In the genomic region with DNA sequence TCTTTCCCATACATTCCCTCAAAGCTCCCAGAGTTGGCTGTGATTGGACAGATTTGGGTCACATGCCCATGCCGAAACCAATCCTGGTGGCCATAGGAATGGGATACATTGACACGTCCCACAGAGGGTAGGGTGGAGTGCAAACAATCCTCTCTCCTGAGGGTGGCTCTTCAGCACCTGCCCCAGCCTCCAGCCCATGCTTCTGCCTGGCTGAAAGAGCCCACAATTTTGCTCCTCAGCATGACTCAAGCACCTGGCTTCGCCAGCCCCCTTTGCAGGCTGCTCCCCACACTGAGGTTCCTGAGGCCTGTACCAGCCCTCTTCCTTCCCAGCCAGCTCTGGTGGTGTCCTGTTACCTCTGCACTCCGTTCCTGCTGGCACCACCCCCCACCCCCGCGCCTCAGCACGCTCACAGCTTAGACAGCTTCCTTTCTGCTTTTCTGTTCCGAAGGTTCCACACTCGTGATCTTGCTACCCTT, we compare ENCODE assay signal across 12 cellular contexts.
DNase-seq lines count a peak whose midpoint lies in the region; ATAC-seq, FAIRE-seq and TF ChIP-seq lines count a peak whose summit lies in the region.
"Had no signal": no experiment of that assay in that cellular context is flagged by ENCODE, and none has a peak within 500 bp of the region (broad histone marks: within the 10 kb centered on the region; RNA-seq: fewer than 3 reads in every experiment).

No MANE protein-coding gene starts in this region.

- no peak for FAIRE-seq in GM12878 (lab: Jason Lieb, UNC)
- FAIRE-seq: TTC549 had no signal

- H3K36me3 ChIP-seq in GM12878 (ENCODE audit: control insufficient read depth in 2 of 2, insufficient read depth in 2 of 2, low read length in 1 of 2) (no peaks in the 10 kb centered on the region), skeletal muscle satellite cell (ENCODE audit: insufficient read depth, low read length) (no peaks in the 10 kb centered on the region), suprapubic skin (no peaks in the 10 kb centered on the region)
- H3K36me3 ChIP-seq: tibial nerve had no signal

- SMC1A ChIA-PET in GM12878 (lab: Charles Lee; ENCODE audit: uncharacterized antibody, unreplicated experiment): interaction anchor here (0.7 kb wide), 1 partner anchor 83 kb away, joined by 3 read pairs; no protein-coding TSS in a partner anchor

- intact Hi-C loops in GM12878 (cut with micrococcal nuclease; ENCODE audit: unreplicated experiment): no loop called here

- H3K27me3 ChIP-seq in GM12878 (replicated peaks in 1 of 2; ENCODE audit: control insufficient read depth in 2 of 2, insufficient read depth in 2 of 2, low read length in 1 of 2) (no peaks in the 10 kb centered on the region; a peak in 2 of 4 replicates), skeletal muscle satellite cell (ENCODE audit: control insufficient read depth, insufficient read depth, low read length) (peaks cover 33% of the 10 kb centered on the region), suprapubic skin (peaks cover 17% of the 10 kb centered on the region)
- H3K27me3 ChIP-seq: body of pancreas had no signal

- RAD21 ChIA-PET in GM12878 (lab: Charles Lee; ENCODE audit: unreplicated experiment): interaction anchor here (0.8 kb wide), 1 partner anchor 59 kb away, joined by 3 read pairs; no protein-coding TSS in a partner anchor

- in situ Hi-C loops in GM12878 (cut with MboI): no loop called here

- H3K27ac ChIP-seq in GM12878 (ENCODE audit: control insufficient read depth, insufficient read depth) (no peak overlapping the region), suprapubic skin (no peak overlapping the region)
- H3K27ac ChIP-seq: body of pancreas, tibial nerve had no signal

- no TSS peak for BruUV-seq in GM12878 (replicated peaks; lab: Mats Ljungman, UMichigan)

- no peak for DNase-seq in activated CD8-positive, alpha-beta memory T cell treated with anti-CD3 and anti-CD28 coated beads, Interleukin-2, amount 10 ng/mL, durations not matched to agents 7 days and 5 days
- DNase-seq in activated CD8-positive, alpha-beta memory T cell treated with anti-CD3 and anti-CD28 coated beads, Interleukin-2, amount 50 U/mL, for 48 hours: no peak
- DNase-seq in NCI-H146 (lab: John Stamatoyannopoulos, UW) (peak; percentile 60), GM12878 (ENCODE audit: low read depth, low spot score) (no peak), suprapubic skin (ENCODE audit: low spot score in 2 of 2) (no peak), RPMI8226 (no peak)
- DNase-seq in T-helper 2 cell treated with Interferon-gamma antibody and Interleukin-4, amounts not matched to agents 5 μg/mL and 100 μg/mL, for 36 hours (ENCODE audit: low spot score): no peak
- DNase-seq: body of pancreas had no signal

- no peak overlapping the region for H3K27ac Mint-ChIP-seq in activated CD8-positive, alpha-beta memory T cell treated with anti-CD3 and anti-CD28 coated beads, Interleukin-2, amount 10 ng/mL, durations not matched to agents 7 days and 5 days
- no peak overlapping the region for H3K27ac Mint-ChIP-seq in T-helper 2 cell treated with Interferon-gamma antibody and Interleukin-4, amounts not matched to agents 5 μg/mL and 100 μg/mL, for 36 hours
- H3K27ac Mint-ChIP-seq: CD4-positive, CD25-positive, alpha-beta regulatory T cell had no signal

- H3K27me3 Mint-ChIP-seq in activated CD8-positive, alpha-beta memory T cell treated with anti-CD3 and anti-CD28 coated beads, Interleukin-2, amount 10 ng/mL, durations not matched to agents 7 days and 5 days: peaks cover 8% of the 10 kb centered on the region
- peaks cover 6% of the 10 kb centered on the region for H3K27me3 Mint-ChIP-seq in T-helper 2 cell treated with Interferon-gamma antibody and Interleukin-4, amounts not matched to agents 5 μg/mL and 100 μg/mL, for 36 hours (ENCODE audit: low read depth)
- H3K27me3 Mint-ChIP-seq: CD4-positive, CD25-positive, alpha-beta regulatory T cell had no signal

- TF ChIP-seq RAD21 in GM12878 (IDR thresholded peaks at IDR 0.05; ENCODE audit: insufficient read depth, low read depth, low read length): no peak

- H3K9me3 ChIP-seq in GM12878 (replicated peaks; ENCODE audit: control insufficient read depth, insufficient read depth, low read length) (no peaks in the 10 kb centered on the region), skeletal muscle satellite cell (replicated peaks; ENCODE audit: low read length) (no peaks in the 10 kb centered on the region), suprapubic skin (no peaks in the 10 kb centered on the region)
- H3K9me3 ChIP-seq: body of pancreas, tibial nerve had no signal

- peak; percentile 27 for ATAC-seq in activated CD8-positive, alpha-beta memory T cell treated with anti-CD3 and anti-CD28 coated beads, Interleukin-2, amount 10 ng/mL, durations not matched to agents 7 days and 5 days
- ATAC-seq in GM12878: no peak
- ATAC-seq: body of pancreas had no signal

- H3K9ac ChIP-seq in GM12878 (ENCODE audit: control insufficient read depth, insufficient read depth, low read length): no peak overlapping the region
- H3K9ac ChIP-seq in skeletal muscle satellite cell (ENCODE audit: low read depth, low read length): no peak overlapping the region

- H3K9me3 Mint-ChIP-seq in activated CD8-positive, alpha-beta memory T cell treated with anti-CD3 and anti-CD28 coated beads, Interleukin-2, amount 10 ng/mL, durations not matched to agents 7 days and 5 days (ENCODE audit: low read depth): no peaks in the 10 kb centered on the region
- no peaks in the 10 kb centered on the region for H3K9me3 Mint-ChIP-seq in T-helper 2 cell treated with Interferon-gamma antibody and Interleukin-4, amounts not matched to agents 5 μg/mL and 100 μg/mL, for 36 hours
- H3K9me3 Mint-ChIP-seq: CD4-positive, CD25-positive, alpha-beta regulatory T cell had no signal

- no peak overlapping the region for H2AFZ ChIP-seq in GM12878 (ENCODE audit: control insufficient read depth, low read depth, low read length)

- TF ChIP-seq EP300 in GM12878 (IDR thresholded peaks at IDR 0.05; ENCODE audit: borderline replicate concordance in 1 of 2, control insufficient read depth in 1 of 2, low read depth in 2 of 2, low read length in 2 of 2) (no peak), suprapubic skin (IDR thresholded peaks at IDR 0.05) (no peak)

- WGBS in GM12878 (ENCODE audit: insufficient coverage, insufficient replicate concordance, low lambda C conversion rate, missing lambda C conversion rate): 44% methylated on average over 9 of the region's 9 CpGs
- WGBS in suprapubic skin: 50% methylated on average over 9 of the region's 9 CpGs

- no peak overlapping the region for H3K4me3 Mint-ChIP-seq in activated CD8-positive, alpha-beta memory T cell treated with anti-CD3 and anti-CD28 coated beads, Interleukin-2, amount 10 ng/mL, durations not matched to agents 7 days and 5 days
- H3K4me3 Mint-ChIP-seq in T-helper 2 cell treated with Interferon-gamma antibody and Interleukin-4, amounts not matched to agents 5 μg/mL and 100 μg/mL, for 36 hours: no peak overlapping the region
- H3K4me3 Mint-ChIP-seq: CD4-positive, CD25-positive, alpha-beta regulatory T cell had no signal

- TF ChIP-seq POLR2A in GM12878 (IDR thresholded peaks at IDR 0.05; ENCODE audit: low read depth, low read length): no peak
- no peak for TF ChIP-seq POLR2A in suprapubic skin (IDR thresholded peaks at IDR 0.05)

- no peaks in the 10 kb centered on the region for H3K36me3 Mint-ChIP-seq in activated CD8-positive, alpha-beta memory T cell treated with anti-CD3 and anti-CD28 coated beads, Interleukin-2, amount 10 ng/mL, durations not matched to agents 7 days and 5 days
- no peaks in the 10 kb centered on the region for H3K36me3 Mint-ChIP-seq in T-helper 2 cell treated with Interferon-gamma antibody and Interleukin-4, amounts not matched to agents 5 μg/mL and 100 μg/mL, for 36 hours (ENCODE audit: low read depth)

- CTCF ChIA-PET in activated CD8-positive, alpha-beta memory T cell treated with anti-CD3 and anti-CD28 coated beads, Interleukin-2, amount 10 ng/mL, durations not matched to agents 7 days and 5 days (lab: Charles Lee): interaction anchor here (0.7 to 1.3 kb wide), 2 partner anchors 9 to 84 kb away, joined by 3 read pairs; no protein-coding TSS in a partner anchor
- CTCF ChIA-PET in GM12878 (lab: Yijun Ruan, JAX): interaction anchor here (6.9 kb wide), 1 partner anchor 84 kb away, joined by 101 read pairs; no protein-coding TSS in a partner anchor

- H4K20me1 ChIP-seq in GM12878 (ENCODE audit: control insufficient read depth, insufficient read depth): no peaks in the 10 kb centered on the region

- peaks cover 7% of the 10 kb centered on the region for H3K4me1 Mint-ChIP-seq in activated CD8-positive, alpha-beta memory T cell treated with anti-CD3 and anti-CD28 coated beads, Interleukin-2, amount 10 ng/mL, durations not matched to agents 7 days and 5 days
- H3K4me1 Mint-ChIP-seq in T-helper 2 cell treated with Interferon-gamma antibody and Interleukin-4, amounts not matched to agents 5 μg/mL and 100 μg/mL, for 36 hours (ENCODE audit: low read depth): peaks cover 7% of the 10 kb centered on the region

- TF ChIP-seq CTCF in GM12878 (IDR thresholded peaks at IDR 0.05 in 2 of 3, conservative IDR thresholded peaks at IDR 0.05 in 1 of 3; ENCODE audit: control insufficient read depth in 2 of 3, extremely low read depth in 1 of 3, insufficient read depth in 1 of 3, low read depth in 3 of 3, low read length in 3 of 3): no peak
- no peak for TF ChIP-seq CTCF in suprapubic skin (IDR thresholded peaks at IDR 0.05)

- H3K4me1 ChIP-seq in GM12878 (ENCODE audit: control insufficient read depth, insufficient read depth, low read length): no peaks in the 10 kb centered on the region
- peaks cover 9% of the 10 kb centered on the region for H3K4me1 ChIP-seq in skeletal muscle satellite cell (ENCODE audit: control insufficient read depth, insufficient read depth, low read length)
- H3K4me1 ChIP-seq in suprapubic skin: no peaks in the 10 kb centered on the region
- H3K4me1 ChIP-seq: body of pancreas had no signal

- H3K79me2 ChIP-seq in GM12878 (ENCODE audit: control insufficient read depth, insufficient read depth, low read length): no peaks in the 10 kb centered on the region

- H3K4me2 ChIP-seq in GM12878 (ENCODE audit: control insufficient read depth, insufficient read depth) (no peak overlapping the region), skeletal muscle satellite cell (ENCODE audit: low read length) (peak overlapping the region; percentile 22)

- no peak overlapping the region for H3K4me3 ChIP-seq in GM12878
- no peak overlapping the region for H3K4me3 ChIP-seq in skeletal muscle satellite cell (ENCODE audit: low read length)
- no peak overlapping the region for H3K4me3 ChIP-seq in suprapubic skin
- H3K4me3 ChIP-seq: body of pancreas, tibial nerve had no signal

- POLR2A ChIA-PET in GM12878 (lab: Charles Lee): no interaction called here

TF ChIP-seq in GM12878, 131 proteins besides CTCF, POLR2A, EP300 and RAD21 (continues in another document):
- no peak for TF ChIP-seq IRF4 (IDR thresholded peaks at IDR 0.05; ENCODE audit: low read depth, low read length)
- no peak for TF ChIP-seq ZNF24 (IDR thresholded peaks at IDR 0.05)
